19 cellular contexts compared by ENCODE assay signal in genomic region chr3:136925425-136926190, GRCh38. TPM values are rescaled to one million over a fixed set of nuclear protein-coding genes. Genes with fewer than 3 reads are reported as not detected.
DNase-seq lines count a peak whose midpoint lies in the region; ATAC-seq, FAIRE-seq and TF ChIP-seq lines count a peak whose summit lies in the region.
"Had no signal": no experiment of that assay in that cellular context is flagged by ENCODE, and none has a peak within 500 bp of the region (broad histone marks: within the 10 kb centered on the region; RNA-seq: fewer than 3 reads in every experiment).

No MANE protein-coding gene starts in this region.

- TF ChIP-seq POLR2A in sigmoid colon (IDR thresholded peaks at IDR 0.05) = no peak

- FAIRE-seq in islet of Langerhans (lab: Jason Lieb, UNC) = peak; percentile 87
- FAIRE-seq: H1 had no signal

- H3K36me3 Mint-ChIP-seq in CD8-positive, alpha-beta memory T cell = peaks cover 14 to 23% (median 16%) of the 10 kb centered on the region in 3 donors
- H3K36me3 Mint-ChIP-seq in activated T-helper 1 cell treated with anti-CD3 and anti-CD28 coated beads, Interleukin-12 subunit alpha, Interleukin-12 subunit beta, Interleukin-2, Interleukin-4 antibody, amounts not matched to agents 30 ng/mL and 10 ng/mL and 1 ng/mL, durations not matched to agents 14 hours and 24 hours and 36 hours (ENCODE audit: low read depth) = peaks cover 23% of the 10 kb centered on the region
- peaks cover 23% of the 10 kb centered on the region for H3K36me3 Mint-ChIP-seq in Calu3 (ENCODE audit: insufficient read depth, unreplicated experiment)

- 51 to 68% methylated on average over 7 of the region's 7 CpGs for WGBS in sigmoid colon, 2 donors

- ATAC-seq in GM19463 (IDR thresholded peaks at IDR 0.05; ENCODE audit: unreplicated experiment) (peak; percentile 52), HG03457 (IDR thresholded peaks at IDR 0.05; ENCODE audit: unreplicated experiment) (peak; percentile 56)

- POLR2A ChIA-PET in CD8-positive, alpha-beta memory T cell (lab: Charles Lee) = interaction anchor here (1.0 to 1.6 kb wide), 2 partner anchors 64 to 173 kb away, joined by 3 to 7 read pairs; partner anchors contain the start of genes NCK1 and STAG1

- no TSS peak for BruUV-seq in Calu3 (replicated peaks; lab: Mats Ljungman, UMichigan)

- H3K27me3 ChIP-seq in CD8-positive, alpha-beta memory T cell (ENCODE audit: insufficient read depth, low read length, poor library complexity, severe bottlenecking) = no peaks in the 10 kb centered on the region
- no peaks in the 10 kb centered on the region for H3K27me3 ChIP-seq in sigmoid colon
- H3K27me3 ChIP-seq: vagina had no signal

- no peaks in the 10 kb centered on the region for H3K36me3 ChIP-seq in CD8-positive, alpha-beta memory T cell (ENCODE audit: insufficient read depth, low read length)
- peaks cover 0 to 14% (median 0%) of the 10 kb centered on the region in 4 donors for H3K36me3 ChIP-seq in sigmoid colon
- H3K36me3 ChIP-seq: vagina had no signal

- H3K27me3 Mint-ChIP-seq in CD8-positive, alpha-beta memory T cell = no peaks in the 10 kb centered on the region
- no peaks in the 10 kb centered on the region for H3K27me3 Mint-ChIP-seq in activated T-helper 1 cell treated with anti-CD3 and anti-CD28 coated beads, Interleukin-12 subunit alpha, Interleukin-12 subunit beta, Interleukin-2, Interleukin-4 antibody, amounts not matched to agents 30 ng/mL and 10 ng/mL and 1 ng/mL, durations not matched to agents 14 hours and 24 hours and 36 hours (ENCODE audit: insufficient read depth)
- H3K27me3 Mint-ChIP-seq in Calu3 (ENCODE audit: unreplicated experiment) = no peaks in the 10 kb centered on the region

- TF ChIP-seq EP300 in sigmoid colon (IDR thresholded peaks at IDR 0.05) = no peak

- peak overlapping the region in 5 of 7 donors; percentile 0 to 41 (median 11) for H3K4me3 Mint-ChIP-seq in CD8-positive, alpha-beta memory T cell
- H3K4me3 Mint-ChIP-seq in activated T-helper 1 cell treated with anti-CD3 and anti-CD28 coated beads, Interleukin-12 subunit alpha, Interleukin-12 subunit beta, Interleukin-2, Interleukin-4 antibody, amounts not matched to agents 30 ng/mL and 10 ng/mL and 1 ng/mL, durations not matched to agents 14 hours and 24 hours and 36 hours = no peak overlapping the region
- H3K4me3 Mint-ChIP-seq in Calu3 (ENCODE audit: low read depth, unreplicated experiment) = no peak overlapping the region
- H3K4me3 Mint-ChIP-seq: nephron had no signal

- H3K4me3 ChIP-seq in CD8-positive, alpha-beta memory T cell (ENCODE audit: low read length) = no peak overlapping the region
- H3K4me3 ChIP-seq in sigmoid colon = no peak overlapping the region
- H3K4me3 ChIP-seq: skin epidermis, vagina had no signal

- H3K4me1 Mint-ChIP-seq in CD8-positive, alpha-beta memory T cell = peaks cover 65 to 87% (median 81%) of the 10 kb centered on the region in 3 donors
- H3K4me1 Mint-ChIP-seq in activated T-helper 1 cell treated with anti-CD3 and anti-CD28 coated beads, Interleukin-12 subunit alpha, Interleukin-12 subunit beta, Interleukin-2, Interleukin-4 antibody, amounts not matched to agents 30 ng/mL and 10 ng/mL and 1 ng/mL, durations not matched to agents 14 hours and 24 hours and 36 hours (ENCODE audit: low read depth) = peaks cover 57% of the 10 kb centered on the region
- H3K4me1 Mint-ChIP-seq in Calu3 (ENCODE audit: low read depth, unreplicated experiment) = peaks cover 55% of the 10 kb centered on the region

- H3K27ac Mint-ChIP-seq in CD8-positive, alpha-beta memory T cell = peak overlapping the region in 7 of 8 donors; percentile 20 to 73 (median 44)
- H3K27ac Mint-ChIP-seq in activated T-helper 1 cell treated with anti-CD3 and anti-CD28 coated beads, Interleukin-12 subunit alpha, Interleukin-12 subunit beta, Interleukin-2, Interleukin-4 antibody, amounts not matched to agents 30 ng/mL and 10 ng/mL and 1 ng/mL, durations not matched to agents 14 hours and 24 hours and 36 hours = no peak overlapping the region
- no peak overlapping the region for H3K27ac Mint-ChIP-seq in Calu3 (ENCODE audit: unreplicated experiment)
- H3K27ac Mint-ChIP-seq: nephron had no signal

- TF ChIP-seq CTCF in sigmoid colon (IDR thresholded peaks at IDR 0.05) = no peak
- no peak for TF ChIP-seq CTCF in Calu3 (IDR thresholded peaks at IDR 0.05; ENCODE audit: unreplicated experiment)

- no peaks in the 10 kb centered on the region for H3K9me3 ChIP-seq in CD8-positive, alpha-beta memory T cell (ENCODE audit: low read length)
- no peaks in the 10 kb centered on the region for H3K9me3 ChIP-seq in sigmoid colon
- H3K9me3 ChIP-seq: vagina had no signal

- CTCF ChIA-PET in CD8-positive, alpha-beta memory T cell (lab: Charles Lee) = interaction anchor here (1.0 kb wide), 1 partner anchor 173 kb away, joined by 3 read pairs; the partner anchor contains the start of gene STAG1
- CTCF ChIA-PET in Calu3 (lab: Charles Lee) = interaction anchor here (0.6 kb wide), 1 partner anchor 115 kb away, joined by 4 read pairs; no protein-coding TSS in a partner anchor

- H3K27ac ChIP-seq in CD8-positive, alpha-beta memory T cell (ENCODE audit: low read depth, low read length) = no peak overlapping the region
- H3K27ac ChIP-seq in sigmoid colon = no peak overlapping the region
- H3K27ac ChIP-seq: HL-60, vagina had no signal

- H3K4me1 ChIP-seq in CD8-positive, alpha-beta memory T cell (ENCODE audit: insufficient read depth, low read length) = peaks cover 36% of the 10 kb centered on the region
- peaks cover 0 to 14% (median 12%) of the 10 kb centered on the region in 4 donors for H3K4me1 ChIP-seq in sigmoid colon

- H3K9me3 Mint-ChIP-seq in CD8-positive, alpha-beta memory T cell = no peaks in the 10 kb centered on the region
- no peaks in the 10 kb centered on the region for H3K9me3 Mint-ChIP-seq in activated T-helper 1 cell treated with anti-CD3 and anti-CD28 coated beads, Interleukin-12 subunit alpha, Interleukin-12 subunit beta, Interleukin-2, Interleukin-4 antibody, amounts not matched to agents 30 ng/mL and 10 ng/mL and 1 ng/mL, durations not matched to agents 14 hours and 24 hours and 36 hours
- H3K9me3 Mint-ChIP-seq in Calu3 (ENCODE audit: low read depth, unreplicated experiment) = peaks cover 3% of the 10 kb centered on the region

- intact Hi-C loops in activated T-helper 1 cell treated with anti-CD3 and anti-CD28 coated beads, Interleukin-12 subunit alpha, Interleukin-12 subunit beta, Interleukin-2, Interleukin-4 antibody, amounts not matched to agents 30 ng/mL and 10 ng/mL and 1 ng/mL, durations not matched to agents 14 hours and 24 hours and 36 hours (cut with micrococcal nuclease) = no loop called here
- intact Hi-C loops in sigmoid colon (cut with DNase I) (loop anchor here (5.0 kb wide), 1 partner anchor 63 kb away; the partner anchor contains the start of gene NCK1), Calu3 (cut with micrococcal nuclease; ENCODE audit: unreplicated experiment) (no loop called here)

- no peak for DNase-seq in CD8-positive, alpha-beta memory T cell
- DNase-seq in activated T-helper 1 cell treated with anti-CD3 and anti-CD28 coated beads, Interleukin-12 subunit alpha, Interleukin-12 subunit beta, Interleukin-2, Interleukin-4 antibody, amounts not matched to agents 30 ng/mL and 10 ng/mL and 1 ng/mL, durations not matched to agents 14 hours and 24 hours and 36 hours (ENCODE audit: low spot score) = no peak
- DNase-seq in sigmoid colon (no peak), NCI-H2227 treated with DMSO at 0.1 percent for 48 hours (lab: John Stamatoyannopoulos, UW) (no peak), Calu3 (no peak)
- DNase-seq: activated CD4-positive, alpha-beta T cell treated with anti-CD3 and anti-CD28 coated beads for 48 hours; activated naive CD4-positive, alpha-beta T cell; kidney; NCI-H1092; NCI-H82; SW 1271 had no signal

RNA-seq across cellular contexts. Expression of gene IL20RB, which starts 32.2 kb away (rescaled TPM):
- total RNA-seq in CD8-positive, alpha-beta memory T cell = under 1 TPM; 0.71 to 0.96 TPM
- 0.45 TPM for polyA plus RNA-seq in CD8-positive, alpha-beta memory T cell
- 1.5 and 1.9 TPM in 2 replicates for total RNA-seq in activated T-helper 1 cell treated with anti-CD3 and anti-CD28 coated beads, Interleukin-12 subunit alpha, Interleukin-12 subunit beta, Interleukin-2, Interleukin-4 antibody, amounts not matched to agents 30 ng/mL and 10 ng/mL and 1 ng/mL, durations not matched to agents 14 hours and 24 hours and 36 hours
- total RNA-seq in sigmoid colon (1 to 10 TPM in 1 of 4 donors, under 1 TPM in 2, not detected in 1; 0.28 to 1.8 (median 0.54) TPM), Calu3 (2022) (8.5 and 12.0 TPM in 2 replicates)
- polyA plus RNA-seq in sigmoid colon = 1 to 10 TPM in 2 of 3 donors, not detected in 1; 1.2 to 1.5 TPM

Comparison
In these comparisons a context has a peak if more than half of its experiments do, and no peak if none do; other contexts are left out.
1. H3K27ac Mint-ChIP-seq: peak in CD8-positive, alpha-beta memory T cell (7 of 8); none in activated T-helper 1 cell treated with anti-CD3 and anti-CD28 coated beads, Interleukin-12 subunit alpha, Interleukin-12 subunit beta, Interleukin-2, Interleukin-4 antibody, amounts not matched to agents 30 ng/mL and 10 ng/mL and 1 ng/mL, durations not matched to agents 14 hours and 24 hours and 36 hours (single experiment) and Calu3 (single experiment).
2. H3K4me3 Mint-ChIP-seq: peak in CD8-positive, alpha-beta memory T cell (5 of 7); none in activated T-helper 1 cell treated with anti-CD3 and anti-CD28 coated beads, Interleukin-12 subunit alpha, Interleukin-12 subunit beta, Interleukin-2, Interleukin-4 antibody, amounts not matched to agents 30 ng/mL and 10 ng/mL and 1 ng/mL, durations not matched to agents 14 hours and 24 hours and 36 hours (single experiment) and Calu3 (single experiment).